ENCODE assay signal across 8 cellular contexts in the genomic region with DNA sequence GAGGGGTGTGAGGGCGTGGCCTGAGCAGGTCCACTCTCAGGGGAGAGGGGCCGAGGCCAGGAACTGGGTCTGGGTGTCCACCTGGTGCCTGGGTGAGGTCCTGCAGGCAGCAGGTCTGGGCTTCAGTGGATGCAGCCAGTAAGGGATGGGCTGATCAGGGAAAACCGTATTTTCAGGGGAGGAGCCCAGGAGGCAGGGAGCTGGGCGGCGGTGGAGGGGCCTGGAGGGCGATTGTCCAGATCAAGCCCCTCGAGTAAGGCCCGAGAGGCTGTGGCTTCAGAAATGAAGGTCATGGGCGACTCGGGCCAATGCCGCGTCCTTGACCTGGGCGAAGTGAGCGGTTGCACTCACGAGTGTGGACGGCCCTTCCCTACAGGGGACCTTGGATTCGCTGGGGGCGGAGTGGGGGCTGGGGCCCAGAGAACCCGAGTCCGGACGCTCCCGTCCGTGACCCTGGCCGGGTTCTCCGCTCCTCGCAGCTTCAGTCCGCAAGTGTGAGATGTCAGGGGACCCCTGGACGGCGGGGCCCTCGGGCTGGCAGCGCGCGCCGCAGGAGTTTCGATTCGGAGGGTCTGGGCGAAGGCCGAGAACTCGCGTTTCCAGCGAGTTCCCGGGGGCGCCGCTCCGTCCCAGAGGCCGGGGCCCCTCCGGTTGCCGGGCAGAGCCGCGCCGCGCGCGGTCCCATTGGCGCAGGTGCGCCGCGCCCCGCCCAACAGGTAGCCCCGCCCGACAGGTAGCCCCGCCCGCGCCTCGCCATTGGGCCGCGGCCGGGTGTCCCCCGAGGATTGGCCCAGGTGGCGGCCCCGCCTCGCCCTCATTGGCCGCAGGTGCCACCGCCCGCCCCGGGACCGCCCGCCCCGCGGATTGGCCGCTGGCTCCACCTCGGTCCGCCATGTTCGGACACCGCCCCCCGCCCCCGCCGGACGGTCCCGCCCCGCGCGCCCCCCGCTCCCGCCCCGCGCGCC. TPM values are rescaled to one million over a fixed set of nuclear protein-coding genes. Genes with fewer than 3 reads are reported as not detected.
DNase-seq lines count a peak whose midpoint lies in the region; ATAC-seq and TF ChIP-seq lines count a peak whose summit lies in the region.

A gene (plus strand): TSS at position 895 of the 965 bp plus-strand sequence. CDS start 220 bp downstream, outside the sequence.

- ATAC-seq in GM21367 (IDR thresholded peaks at IDR 0.05; ENCODE audit: unreplicated experiment) (peak; percentile 66), left lobe of liver (peak; percentile 71), HG03095 (IDR thresholded peaks at IDR 0.05; ENCODE audit: unreplicated experiment) (no peak)
- peak; percentile 94 to 96 for ATAC-seq in activated CD4-positive, CD25-positive, alpha-beta regulatory T cell treated with anti-CD3 and anti-CD28 coated beads, Interleukin-2, amount 50 U/mL, for 24 hours

- DNase-seq in AG10803 (ENCODE audit: low read depth) (no peak), NCI-H187 (lab: John Stamatoyannopoulos, UW) (peak; percentile 92 to 94), cerebellar cortex (ENCODE audit: low spot score) (peak; percentile 92), left lobe of liver (ENCODE audit: low spot score) (peak; percentile 97)
- peak; percentile 84 to 93 (median 90) for DNase-seq in stimulated activated CD4-positive, alpha-beta T cell treated with anti-CD3 and anti-CD28 coated beads, TNF-alpha, amount 100 ng/mL, for 1 hour (ENCODE audit: low read depth in 3 of 3, low spot score in 1 of 3)

- no peak within 1 kb of the TSS for H3K4me3 ChIP-seq in AG10803 (ENCODE audit: low read length)

- peak; percentile 18; the same call in 1 of the 2 replicates for TF ChIP-seq CTCF in AG10803 (conservative IDR thresholded peaks at IDR 0.05; ENCODE audit: low read length)

RNA-seq across cellular contexts. Expression of the gene that starts here (rescaled TPM):
- total RNA-seq in left lobe of liver = 22.1 TPM
